ENCODE assay signal across 17 cellular contexts in the genomic region with DNA sequence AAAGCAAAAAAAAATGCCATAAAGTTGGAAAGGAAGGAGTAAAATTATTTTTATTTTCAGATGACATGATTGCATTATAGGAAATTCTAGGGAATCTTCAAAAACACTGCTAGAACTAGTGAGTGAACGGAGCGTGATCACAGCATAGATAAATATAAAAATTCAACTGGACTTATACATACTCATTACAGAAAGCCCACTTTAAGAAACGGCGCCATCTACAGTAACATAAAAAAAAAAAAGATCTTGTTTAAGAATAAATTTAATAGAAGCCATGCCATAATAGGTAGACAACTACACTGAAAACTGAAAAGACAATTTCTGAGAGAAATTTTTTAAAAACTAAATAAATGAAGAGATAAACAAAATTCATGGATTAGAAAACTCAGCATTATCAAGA.
DNase-seq lines count a peak whose midpoint lies in the region; ATAC-seq, FAIRE-seq and TF ChIP-seq lines count a peak whose summit lies in the region.
"Had no signal": no experiment of that assay in that cellular context is flagged by ENCODE, and none has a peak within 500 bp of the region (broad histone marks: within the 10 kb centered on the region; RNA-seq: fewer than 3 reads in every experiment).

No MANE protein-coding gene starts in this region.

- intact Hi-C loops in pancreas (cut with DNase I): no loop called here

- H3K4me3 ChIP-seq in LNCaP clone FGC (ENCODE audit: low read depth, low read length) (no peak overlapping the region), pancreas (no peak overlapping the region)

- 50 to 65% methylated on average over 4 of the region's 4 CpGs for WGBS in pancreas, 2 donors

- DNase-seq in DMS114 treated with DMSO at 0.1 percent for 48 hours (lab: John Stamatoyannopoulos, UW; ENCODE audit: unreplicated experiment) (peak; percentile 26), LNCaP clone FGC (ENCODE audit: low read depth) (peak; percentile 37), RKO (ENCODE audit: low spot score) (peak; percentile 48), left kidney (ENCODE audit: low read depth, low spot score) (peak; percentile 48), pancreas (no peak), retina (no peak)
- DNase-seq: activated naive CD8-positive, alpha-beta T cell treated with anti-CD3 and anti-CD28 coated beads, Interleukin-2, amount 10 ng/mL, durations not matched to agents 7 days and 5 days; activated T-cell treated with anti-CD3 and anti-CD28 coated beads for 4 hours; CD4-positive, alpha-beta T cell; hippocampal formation; IMR-90; PC-3; stimulated activated naive CD4-positive, alpha-beta T cell treated with Interleukin-2 at 50 U/mL for 16 hours; T-helper 1 cell had no signal

- no peak for FAIRE-seq in pancreas (lab: Jason Lieb, UNC)
- FAIRE-seq: G401.6, urothelium cell line had no signal

- no peaks in the 10 kb centered on the region for H3K36me3 ChIP-seq in pancreas

- H3K27ac ChIP-seq in pancreas: no peak overlapping the region

- peaks cover 0 to 7% (median 4%) of the 10 kb centered on the region in 4 donors for H3K27me3 ChIP-seq in pancreas

- ATAC-seq in GM21717 (IDR thresholded peaks at IDR 0.05; ENCODE audit: unreplicated experiment) (no peak), pancreas (no peak)
- ATAC-seq: PC-3 had no signal

- H3K9me3 ChIP-seq in pancreas: no peaks in the 10 kb centered on the region

- no peaks in the 10 kb centered on the region for H3K4me1 ChIP-seq in pancreas

- TF ChIP-seq CTCF in LNCaP clone FGC (IDR thresholded peaks at IDR 0.05; ENCODE audit: control insufficient read depth, extremely low read depth, insufficient read depth) (peak; percentile 29; the same call in 1 of the 2 replicates), pancreas (IDR thresholded peaks at IDR 0.05) (no peak)

Comparison
In these comparisons a context has a peak if more than half of its experiments do, and no peak if none do; other contexts are left out.
1. DNase-seq: peak in DMS114 treated with DMSO at 0.1 percent for 48 hours (single experiment), LNCaP clone FGC (single experiment), RKO (single experiment) and left kidney (single experiment); none in pancreas (0 of 6) and retina (single experiment).